Comparison of ENCODE assay signal across 8 cellular contexts in the genomic region with DNA sequence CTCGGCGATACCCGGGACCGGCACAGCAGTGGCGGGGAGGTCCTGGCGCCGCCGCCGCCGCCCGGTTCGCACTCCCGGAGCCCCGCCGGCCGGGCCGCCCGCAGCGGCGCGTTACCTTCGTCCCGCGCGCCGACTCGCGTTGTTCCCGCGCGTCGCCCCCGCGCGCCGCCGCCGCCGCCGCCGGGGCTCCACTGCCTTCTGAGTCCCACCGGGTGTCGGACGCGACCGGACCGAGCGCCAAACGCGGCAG. TPM values are rescaled to one million over a fixed set of nuclear protein-coding genes. Genes with fewer than 3 reads are reported as not detected.
A peak's percentile ranks its signal among the peaks of the same experiment; 100 is the strongest.
DNase-seq lines count a peak whose midpoint lies in the region; ATAC-seq and TF ChIP-seq lines count a peak whose summit lies in the region.

TSS of gene EZH2 (minus strand) at position 243 of the 250 bp plus-strand sequence. CDS start 36,993 bp downstream, outside the sequence.

- peak within 1 kb of the TSS; percentile 74 for H3K4me3 ChIP-seq in kidney epithelial cell (ENCODE audit: low read depth, low read length)
- H3K4me3 ChIP-seq in thymus (ENCODE audit: low read length), result peak within 1 kb of the TSS; percentile 74

- H3K27ac ChIP-seq in thymus (ENCODE audit: low read depth), result peak within 1 kb of the TSS; percentile 99

- H3K9me3 Mint-ChIP-seq in activated naive CD8-positive, alpha-beta T cell treated with anti-CD3 and anti-CD28 coated beads, Interleukin-2, amount 50 U/mL, for 24 hours, result no peaks in the 10 kb centered on the region

- H3K27ac Mint-ChIP-seq in activated naive CD8-positive, alpha-beta T cell treated with anti-CD3 and anti-CD28 coated beads, Interleukin-2, amount 50 U/mL, for 24 hours, result peak within 1 kb of the TSS; percentile 98

- no peaks in the 10 kb centered on the region for H3K4me1 ChIP-seq in thymus (ENCODE audit: control insufficient read depth, insufficient read depth, low read length)

- no peak for DNase-seq in activated naive CD8-positive, alpha-beta T cell treated with anti-CD3 and anti-CD28 coated beads, Interleukin-2, amount 50 U/mL, for 24 hours
- DNase-seq in kidney epithelial cell (ENCODE audit: low read depth) (no peak), NCI-H446 treated with DMSO at 0.1 percent for 48 hours (lab: John Stamatoyannopoulos, UW) (no peak), NCI-H146 (lab: John Stamatoyannopoulos, UW) (no peak)

- peaks cover 34% of the 10 kb centered on the region for H3K36me3 Mint-ChIP-seq in activated naive CD8-positive, alpha-beta T cell treated with anti-CD3 and anti-CD28 coated beads, Interleukin-2, amount 50 U/mL, for 24 hours (ENCODE audit: low read depth)

- H3K27me3 Mint-ChIP-seq in activated naive CD8-positive, alpha-beta T cell treated with anti-CD3 and anti-CD28 coated beads, Interleukin-2, amount 50 U/mL, for 24 hours, result no peaks in the 10 kb centered on the region

- H3K36me3 ChIP-seq in kidney epithelial cell (ENCODE audit: control insufficient read depth, insufficient read depth, low read length) (no peaks in the 10 kb centered on the region), thymus (ENCODE audit: control insufficient read depth, insufficient read depth) (no peaks in the 10 kb centered on the region)

- peaks cover 40% of the 10 kb centered on the region for H3K4me1 Mint-ChIP-seq in activated naive CD8-positive, alpha-beta T cell treated with anti-CD3 and anti-CD28 coated beads, Interleukin-2, amount 50 U/mL, for 24 hours

- peak within 1 kb of the TSS; percentile 95 for H3K4me3 Mint-ChIP-seq in activated naive CD8-positive, alpha-beta T cell treated with anti-CD3 and anti-CD28 coated beads, Interleukin-2, amount 50 U/mL, for 24 hours

- TF ChIP-seq POLR2A in GM19193 (IDR thresholded peaks at IDR 0.05; ENCODE audit: extremely low read depth, insufficient read depth, insufficient read length), result peak; percentile 90

- no peaks in the 10 kb centered on the region for H3K9me3 ChIP-seq in thymus (ENCODE audit: control insufficient read depth)

- ATAC-seq in HG03280 (IDR thresholded peaks at IDR 0.05; ENCODE audit: unreplicated experiment), result peak; percentile 32
- ATAC-seq in activated naive CD8-positive, alpha-beta T cell treated with anti-CD3 and anti-CD28 coated beads, Interleukin-2, amount 50 U/mL, for 24 hours, result peak; percentile 9
- no peak for ATAC-seq in GM18873 (IDR thresholded peaks at IDR 0.05; ENCODE audit: low FRiP score, unreplicated experiment)

- no peak for TF ChIP-seq CTCF in kidney epithelial cell (IDR thresholded peaks at IDR 0.05; ENCODE audit: insufficient read depth, low read length, poor library complexity, severe bottlenecking)

- WGBS in thymus, result under 1% methylated on average over 50 of the region's 50 CpGs

- H3K27me3 ChIP-seq in kidney epithelial cell (ENCODE audit: control insufficient read depth, insufficient read depth, low read length) (no peaks in the 10 kb centered on the region), thymus (ENCODE audit: control insufficient read depth, insufficient read depth) (no peaks in the 10 kb centered on the region)

RNA-seq across cellular contexts. Expression of gene EZH2, which starts in this region (rescaled TPM):
- 17.7 and 19.7 TPM in 2 replicates for total RNA-seq in kidney epithelial cell
- 23.4 TPM for polyA plus RNA-seq in thymus
